Comparison of ENCODE assay signal across 8 cellular contexts in the genomic region with DNA sequence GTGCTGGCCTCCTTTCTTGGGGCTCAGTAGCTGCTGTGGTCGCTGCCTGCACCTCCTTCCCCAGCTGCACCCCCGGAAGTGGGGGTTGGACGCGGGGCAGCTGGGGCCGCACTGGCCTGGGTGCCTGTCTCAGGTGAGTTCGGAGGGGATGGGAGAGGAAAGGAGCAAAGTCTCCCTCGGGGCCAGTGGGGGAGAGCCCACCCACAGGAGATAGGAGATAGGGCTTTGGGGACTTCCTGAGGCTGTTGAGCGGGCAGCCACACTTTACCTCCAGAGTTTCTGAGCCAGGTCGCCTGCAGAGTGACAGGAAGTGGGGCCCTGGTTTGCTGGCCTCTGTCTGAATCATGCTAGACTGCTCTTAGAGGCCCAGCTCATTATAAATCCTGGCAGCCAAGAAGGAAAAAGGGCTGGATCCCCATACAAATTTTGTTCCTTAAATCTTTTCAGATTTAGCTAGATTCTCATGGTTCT. TPM values are rescaled to one million over a fixed set of nuclear protein-coding genes. Genes with fewer than 3 reads are reported as not detected.
DNase-seq lines count a peak whose midpoint lies in the region; ATAC-seq, FAIRE-seq and TF ChIP-seq lines count a peak whose summit lies in the region.

No MANE protein-coding gene starts in this region.

- H3K27ac Mint-ChIP-seq in CD4-positive, CD25-positive, alpha-beta regulatory T cell = peak overlapping the region; percentile 61 to 96 (median 86)

- DNase-seq in CD4-positive, CD25-positive, alpha-beta regulatory T cell = peak; percentile 41 to 77 (median 50)
- peak; percentile 58 for DNase-seq in activated CD4-positive, CD25-positive, alpha-beta regulatory T cell treated with anti-CD3 and anti-CD28 coated beads, Interleukin-2, amount 50 U/mL, for 72 hours
- no peak for DNase-seq in HepG2 (ENCODE audit: low spot score)
- DNase-seq in superior temporal gyrus (ENCODE audit: extremely low spot score) = no peak
- DNase-seq in esophagus squamous epithelium (lab: John Stamatoyannopoulos, UW) = no peak
- DNase-seq in NCI-H226 = no peak

- H3K27me3 ChIP-seq in CD4-positive, CD25-positive, alpha-beta regulatory T cell (ENCODE audit: control insufficient read depth, insufficient read depth, low read length) = no peaks in the 10 kb centered on the region
- H3K27me3 ChIP-seq in HepG2 (ENCODE audit: control insufficient read depth in 1 of 2, insufficient read depth in 2 of 2, low read length in 2 of 2) = no peaks in the 10 kb centered on the region
- no peaks in the 10 kb centered on the region for H3K27me3 ChIP-seq in esophagus squamous epithelium

- BruUV-seq in HepG2 (replicated peaks; lab: Mats Ljungman, UMichigan) = no TSS peak

- peaks cover 6% of the 10 kb centered on the region for H3K79me2 ChIP-seq in HepG2 (ENCODE audit: insufficient read depth, low read length)

- no peak for FAIRE-seq in HepG2 (lab: Jason Lieb, UNC)

- no peaks in the 10 kb centered on the region for H3K9me3 ChIP-seq in CD4-positive, CD25-positive, alpha-beta regulatory T cell (ENCODE audit: control insufficient read depth in 2 of 2, low read length in 2 of 2)
- H3K9me3 ChIP-seq in HepG2 (ENCODE audit: low read length) (no peaks in the 10 kb centered on the region), esophagus squamous epithelium (no peaks in the 10 kb centered on the region)

- peaks cover 74 to 97% (median 87%) of the 10 kb centered on the region in 4 donors for H3K4me1 Mint-ChIP-seq in CD4-positive, CD25-positive, alpha-beta regulatory T cell

- H4K20me1 ChIP-seq in HepG2 (ENCODE audit: insufficient read depth, low read length) = no peaks in the 10 kb centered on the region; the same call in 1 of the 2 replicates

- peak overlapping the region; percentile 91 for H3K4me3 ChIP-seq in CD4-positive, CD25-positive, alpha-beta regulatory T cell (ENCODE audit: low read depth, low read length)
- H3K4me3 ChIP-seq in HepG2 (replicated peaks in 1 of 3; ENCODE audit: insufficient read depth in 1 of 3, low read depth in 2 of 3, low read length in 3 of 3) (no peak overlapping the region), esophagus squamous epithelium (peak overlapping the region in 1 of 4 donors; percentile 22)

- no peak for TF ChIP-seq RAD21 in HepG2 (CRISPR knock-in tag; IDR thresholded peaks at IDR 0.05)

- peak overlapping the region; percentile 72 to 96 (median 90) for H3K4me3 Mint-ChIP-seq in CD4-positive, CD25-positive, alpha-beta regulatory T cell

- POLR2A ChIA-PET in HepG2 (lab: Yijun Ruan, JAX) = no interaction called here

- H3K9ac ChIP-seq in HepG2 (ENCODE audit: insufficient read depth, low read depth, low read length) = no peak overlapping the region

- peak overlapping the region; percentile 77 for H3K27ac ChIP-seq in CD4-positive, CD25-positive, alpha-beta regulatory T cell (ENCODE audit: insufficient read depth, low read length, poor library complexity, severe bottlenecking)
- H3K27ac ChIP-seq in HepG2 (ENCODE audit: extremely low read length, insufficient read depth, low read length) (no peak overlapping the region), esophagus squamous epithelium (peak overlapping the region in 1 of 4 donors; percentile 9)

- peaks cover 23% of the 10 kb centered on the region for H3K36me3 ChIP-seq in CD4-positive, CD25-positive, alpha-beta regulatory T cell (ENCODE audit: control insufficient read depth, insufficient read depth, low read length)
- H3K36me3 ChIP-seq in HepG2 (replicated peaks in 1 of 2; ENCODE audit: control insufficient read depth in 1 of 2, insufficient read depth in 2 of 2, low read length in 2 of 2) (no peaks in the 10 kb centered on the region), esophagus squamous epithelium (peaks cover 0 to 10% (median 0%) of the 10 kb centered on the region in 3 donors)

- no peak for TF ChIP-seq CTCF in HepG2 (CRISPR knock-in tag; IDR thresholded peaks at IDR 0.05)
- no peak for TF ChIP-seq CTCF in esophagus squamous epithelium (IDR thresholded peaks at IDR 0.05)

- CTCF ChIA-PET in HepG2 (lab: Yijun Ruan, JAX; ENCODE audit: low intra/inter-chr PET ratio, low total read pairs) = no interaction called here

- H2AFZ ChIP-seq in HepG2 (ENCODE audit: low read length) = no peak overlapping the region

- H3K4me1 ChIP-seq in CD4-positive, CD25-positive, alpha-beta regulatory T cell (ENCODE audit: control insufficient read depth, insufficient read depth, low read length, poor library complexity, severe bottlenecking) = peaks cover 96% of the 10 kb centered on the region
- peaks cover 27% of the 10 kb centered on the region for H3K4me1 ChIP-seq in HepG2 (ENCODE audit: insufficient read depth, low read length)
- H3K4me1 ChIP-seq in esophagus squamous epithelium = peaks cover 14 to 87% (median 30%) of the 10 kb centered on the region in 3 donors

- no peak for TF ChIP-seq EP300 in HepG2 (IDR thresholded peaks at IDR 0.05; ENCODE audit: low read depth in 2 of 2, low read length in 2 of 2)
- no peak for TF ChIP-seq EP300 in HepG2 (CRISPR knock-in tag; IDR thresholded peaks at IDR 0.05; ENCODE audit: borderline replicate concordance)

- ATAC-seq in CD4-positive, CD25-positive, alpha-beta regulatory T cell (ENCODE audit: low read depth in 2 of 2) = peak; percentile 71 to 79
- ATAC-seq in GM19397 (IDR thresholded peaks at IDR 0.05; ENCODE audit: unreplicated experiment) (peak; percentile 66), HG03354 (IDR thresholded peaks at IDR 0.05; ENCODE audit: poor library complexity, severe bottlenecking, unreplicated experiment) (peak; percentile 66), HepG2 (no peak)

- H3K36me3 Mint-ChIP-seq in CD4-positive, CD25-positive, alpha-beta regulatory T cell = peaks cover 21% of the 10 kb centered on the region

- WGBS in HepG2 (ENCODE audit: low lambda C conversion rate) = 83% methylated on average over 7 of the region's 9 CpGs
- 67 to 80% methylated on average over 1 to 9 of the region's 9 CpGs for WGBS in esophagus squamous epithelium, 2 donors

- no peaks in the 10 kb centered on the region for H3K27me3 Mint-ChIP-seq in CD4-positive, CD25-positive, alpha-beta regulatory T cell

- in situ Hi-C loops in HepG2 (cut with HindIII; ENCODE audit: extremely low pct_ligation_motif_present, low pct_unique_long_range_greater_than_20kb) = no loop called here

- TF ChIP-seq POLR2A in HepG2 (IDR thresholded peaks at IDR 0.05; ENCODE audit: insufficient read depth in 1 of 2, low read depth in 2 of 2, low read length in 2 of 2) = no peak
- TF ChIP-seq POLR2A in esophagus squamous epithelium (IDR thresholded peaks at IDR 0.05) = no peak

- intact Hi-C loops in HepG2 (cut with micrococcal nuclease; ENCODE audit: unreplicated experiment) = no loop called here
- intact Hi-C loops in esophagus squamous epithelium (cut with DNase I) = no loop called here

- peaks cover 0 to 1% (median 0%) of the 10 kb centered on the region in 7 donors for H3K9me3 Mint-ChIP-seq in CD4-positive, CD25-positive, alpha-beta regulatory T cell

- H3K4me2 ChIP-seq in HepG2 (ENCODE audit: low read depth, low read length) = no peak overlapping the region

TF ChIP-seq in HepG2, 621 proteins besides CTCF, POLR2A, EP300 and RAD21 (continues in another document):
- TF ChIP-seq RNF2 (conservative IDR thresholded peaks at IDR 0.05; ENCODE audit: low read depth) = no peak

RNA-seq across cellular contexts. Expression of gene MBP, which starts 8.1 kb away (rescaled TPM):
- total RNA-seq in CD4-positive, CD25-positive, alpha-beta regulatory T cell = 172 TPM
- polyA plus RNA-seq in CD4-positive, CD25-positive, alpha-beta regulatory T cell = 100 to 1,000 TPM; 134 to 145 (median 141) TPM
- 5.0 TPM in 2 replicates for total RNA-seq in HepG2 (2016; rRNA removed; fragmentation: Illumina TruSeq; extraction: Trizol)
- 1.4 and 1.7 TPM in 2 replicates for total RNA-seq in HepG2 (2016; cell fraction: cytosol; rRNA removed; fragmentation: Illumina TruSeq; extraction: Trizol; ENCODE audit: low read depth)
- total RNA-seq in HepG2 (2016; cell fraction: insoluble cytoplasmic fraction; rRNA removed; fragmentation: Illumina TruSeq; extraction: Trizol) = 4.7 TPM in 2 replicates
- 1.8 and 2.3 TPM in 2 replicates for total RNA-seq in HepG2 (2016; cell fraction: membrane; rRNA removed; fragmentation: Illumina TruSeq; extraction: Trizol)
- 5.1 and 6.2 TPM in 2 replicates for total RNA-seq in HepG2 (2016; cell fraction: nucleus; rRNA removed; fragmentation: Illumina TruSeq; extraction: Trizol)
- polyA plus RNA-seq in HepG2 (2011; rRNA removed) = 8.5 and 10.9 TPM in 2 replicates
- 5.1 and 8.0 TPM in 2 replicates for polyA plus RNA-seq in HepG2 (2011; cell fraction: cytosol; rRNA removed)
- 14.4 and 16.4 TPM in 2 replicates for polyA plus RNA-seq in HepG2 (2011; cell fraction: nucleus; rRNA removed)
- polyA plus RNA-seq in HepG2 (2012) = 10.8 and 11.5 TPM in 2 replicates
- 0.49 and 0.51 TPM in 2 replicates for polyA plus RNA-seq in HepG2 (2016; cell fraction: cytosol; fragmentation: Illumina TruSeq; extraction: Trizol; ENCODE audit: low read depth)
- 4.2 and 4.7 TPM in 2 replicates for polyA plus RNA-seq in HepG2 (2016; cell fraction: insoluble cytoplasmic fraction; fragmentation: Illumina TruSeq; extraction: Trizol; ENCODE audit: low read depth)
- 1.0 and 1.1 TPM in 2 replicates for polyA plus RNA-seq in HepG2 (2016; cell fraction: membrane; fragmentation: Illumina TruSeq; extraction: Trizol; ENCODE audit: low read depth)
- polyA plus RNA-seq in HepG2 (2016; cell fraction: nucleus; fragmentation: Illumina TruSeq; extraction: Trizol; ENCODE audit: insufficient read depth, low read depth) = 4.4 and 5.6 TPM in 2 replicates
- polyA minus RNA-seq in HepG2 (2011; rRNA and poly(A)+ RNA removed; ENCODE audit: low replicate concordance) = 10.6 and 20.4 TPM in 2 replicates
- 7.3 and 8.8 TPM in 2 replicates for polyA minus RNA-seq in HepG2 (2011; cell fraction: cytosol; rRNA and poly(A)+ RNA removed)
- polyA minus RNA-seq in HepG2 (2011; cell fraction: nucleus; rRNA and poly(A)+ RNA removed) = 19.0 and 19.6 TPM in 2 replicates
- total RNA-seq in esophagus squamous epithelium = 10 to 100 TPM; 21.9 to 38.9 (median 25.2) TPM

Comparison
In these comparisons a context has a peak if more than half of its experiments do, and no peak if none do; other contexts are left out.
1. DNase-seq: peak in CD4-positive, CD25-positive, alpha-beta regulatory T cell (3 of 3) and activated CD4-positive, CD25-positive, alpha-beta regulatory T cell treated with anti-CD3 and anti-CD28 coated beads, Interleukin-2, amount 50 U/mL, for 72 hours (single experiment); none in HepG2 (single experiment), superior temporal gyrus (single experiment), esophagus squamous epithelium (single experiment) and NCI-H226 (single experiment).